In genomic region chr6:107778242-107778641, GRCh38 we compare ENCODE assay signal across 25 cellular contexts. TPM values are rescaled to one million over a fixed set of nuclear protein-coding genes. Genes with fewer than 3 reads are reported as not detected.
DNase-seq lines count a peak whose midpoint lies in the region; ATAC-seq, FAIRE-seq and TF ChIP-seq lines count a peak whose summit lies in the region.
"Had no signal": no experiment of that assay in that cellular context is flagged by ENCODE, and none has a peak within 500 bp of the region (broad histone marks: within the 10 kb centered on the region; RNA-seq: fewer than 3 reads in every experiment).

No MANE protein-coding gene starts in this region.

- H3K23ac ChIP-seq in IMR-90 (ENCODE audit: low read depth, low read length): no peak overlapping the region

- BruUV-seq in HepG2 (replicated peaks; lab: Mats Ljungman, UMichigan): no TSS peak
- no TSS peak for BruUV-seq in IMR-90 (replicated peaks; lab: Mats Ljungman, UMichigan)
- BruUV-seq in K562 (replicated peaks; lab: Mats Ljungman, UMichigan): no TSS peak

- no peak overlapping the region for H2BK120ac ChIP-seq in IMR-90 (ENCODE audit: low read depth, low read length)

- intact Hi-C loops in HepG2 (cut with micrococcal nuclease; ENCODE audit: unreplicated experiment): no loop called here
- intact Hi-C loops in right lobe of liver (cut with DNase I): no loop called here
- intact Hi-C loops in IMR-90 (cut with micrococcal nuclease): no loop called here
- intact Hi-C loops in K562 (cut with micrococcal nuclease): no loop called here

- no peak overlapping the region for H2BK5ac ChIP-seq in IMR-90 (ENCODE audit: low read depth, low read length, poor library complexity, severe bottlenecking)

- no peaks in the 10 kb centered on the region for H3F3A ChIP-seq in smooth muscle cell (ENCODE audit: low read depth)

- POLR2A ChIA-PET in HepG2 (lab: Yijun Ruan, JAX): no interaction called here
- POLR2A ChIA-PET in IMR-90 (lab: Charles Lee; ENCODE audit: unreplicated experiment): no interaction called here
- POLR2A ChIA-PET in K562 (lab: Yijun Ruan, JAX): interaction anchor here (1.4 kb wide), 1 partner anchor 8 kb away, joined by 4 read pairs; no protein-coding TSS in a partner anchor

- H4K91ac ChIP-seq in IMR-90 (ENCODE audit: insufficient read depth, low read depth, low read length): no peak overlapping the region

- TF ChIP-seq CTCF in HepG2 (CRISPR knock-in tag; IDR thresholded peaks at IDR 0.05): no peak
- TF ChIP-seq CTCF in right lobe of liver (IDR thresholded peaks at IDR 0.05): no peak
- TF ChIP-seq CTCF in IMR-90 (conservative IDR thresholded peaks at IDR 0.05; ENCODE audit: low read depth, low read length): no peak
- no peak for TF ChIP-seq CTCF in K562 (IDR thresholded peaks at IDR 0.05 in 2 of 3, conservative IDR thresholded peaks at IDR 0.05 in 1 of 3; ENCODE audit: insufficient read depth in 2 of 3, low read depth in 1 of 3, low read length in 3 of 3)
- TF ChIP-seq CTCF in GM13976 (IDR thresholded peaks at IDR 0.05; ENCODE audit: borderline replicate concordance, control extremely low read depth, extremely low read depth, insufficient read depth, missing control alignments): no peak
- TF ChIP-seq CTCF in smooth muscle cell (IDR thresholded peaks at IDR 0.05; ENCODE audit: borderline replicate concordance, insufficient read depth, poor library complexity, severe bottlenecking): no peak

- ATAC-seq in HepG2: no peak
- ATAC-seq in right lobe of liver: no peak
- ATAC-seq in IMR-90 (ENCODE audit: low read depth): no peak
- no peak for ATAC-seq in K562
- ATAC-seq: CD8-positive, alpha-beta T cell had no signal

- 62% methylated on average over 3 of the region's 3 CpGs for WGBS in HepG2 (ENCODE audit: low lambda C conversion rate)
- WGBS in right lobe of liver (ENCODE audit: insufficient coverage, low coverage, low lambda C conversion rate, missing lambda C conversion rate): 61% methylated on average over 3 of the region's 3 CpGs
- no CpG with 5 or more reads among the region's 3 CpGs for WGBS in IMR-90 (ENCODE audit: extremely low coverage in 2 of 2, insufficient read length in 1 of 2), 2 experiments
- 9% methylated on average over 3 of the region's 3 CpGs for WGBS in K562 (ENCODE audit: insufficient coverage, low coverage, missing lambda C conversion rate)
- 88% methylated on average over 3 of the region's 3 CpGs for WGBS in smooth muscle cell (ENCODE audit: low lambda C conversion rate)

- no peaks in the 10 kb centered on the region for H3K79me1 ChIP-seq in IMR-90 (ENCODE audit: low read depth in 1 of 2, low read length in 2 of 2)

- TF ChIP-seq EP300 in HepG2 (IDR thresholded peaks at IDR 0.05; ENCODE audit: low read depth in 2 of 2, low read length in 2 of 2): no peak
- no peak for TF ChIP-seq EP300 in HepG2 (CRISPR knock-in tag; IDR thresholded peaks at IDR 0.05; ENCODE audit: borderline replicate concordance)
- no peak for TF ChIP-seq EP300 in K562 (IDR thresholded peaks at IDR 0.05; ENCODE audit: low read length)

- H4K20me1 ChIP-seq in HepG2 (ENCODE audit: insufficient read depth, low read length): no peaks in the 10 kb centered on the region
- H4K20me1 ChIP-seq in IMR-90 (ENCODE audit: insufficient read depth, low read length): no peaks in the 10 kb centered on the region
- H4K20me1 ChIP-seq in K562 (replicated peaks; ENCODE audit: control insufficient read depth, insufficient read depth, low read length): no peaks in the 10 kb centered on the region
- no peaks in the 10 kb centered on the region for H4K20me1 ChIP-seq in smooth muscle cell (ENCODE audit: low read depth)
- H4K20me1 ChIP-seq: BLaER1 had no signal

- TF ChIP-seq POLR2A in HepG2 (IDR thresholded peaks at IDR 0.05; ENCODE audit: insufficient read depth in 1 of 2, low read depth in 2 of 2, low read length in 2 of 2) (no peak), right lobe of liver (IDR thresholded peaks at IDR 0.05) (no peak), IMR-90 (IDR thresholded peaks at IDR 0.05; ENCODE audit: low read depth, low read length) (no peak), K562 (conservative IDR thresholded peaks at IDR 0.05) (no peak)

- H2BK20ac ChIP-seq in IMR-90 (ENCODE audit: low read depth, low read length): no peak overlapping the region

- H2AFZ ChIP-seq in HepG2 (ENCODE audit: low read length): no peak overlapping the region
- H2AFZ ChIP-seq in IMR-90 (replicated peaks; ENCODE audit: low read length, poor library complexity): no peak overlapping the region
- H2AFZ ChIP-seq in K562 (ENCODE audit: low read depth, low read length): no peak overlapping the region
- no peak overlapping the region for H2AFZ ChIP-seq in smooth muscle cell (ENCODE audit: low read depth)

- no peak for DNase-seq in HepG2 (ENCODE audit: low spot score)
- DNase-seq in right lobe of liver: no peak
- no peak for DNase-seq in IMR-90
- DNase-seq in K562 (ENCODE audit: extremely low read depth in 1 of 4, low spot score in 3 of 4): no peak
- DNase-seq in GM13976 (ENCODE audit: low spot score): no peak
- DNase-seq in cerebellum (ENCODE audit: low spot score): no peak
- DNase-seq in smooth muscle cell (lab: John Stamatoyannopoulos, UW; ENCODE audit: unreplicated experiment): no peak
- DNase-seq: ACHN; BE2C; C1 segment of cervical spinal cord; Caco-2; Calu3; CD4-positive, CD25-positive, alpha-beta regulatory T cell; CD8-positive, alpha-beta T cell; DMS79 treated with DMSO at 0.1 percent for 48 hours; GF-D8 had no signal

- in situ Hi-C loops in HepG2 (cut with HindIII; ENCODE audit: extremely low pct_ligation_motif_present, low pct_unique_long_range_greater_than_20kb) (no loop called here), IMR-90 (cut with MboI; ENCODE audit: low sequenced_read_pairs) (no loop called here), K562 (cut with MboI) (no loop called here), GM13976 (cut with MboI; ENCODE audit: low sequenced_read_pairs, unreplicated experiment) (no loop called here)

- no peak overlapping the region for H3K9ac ChIP-seq in HepG2 (ENCODE audit: insufficient read depth, low read depth, low read length)
- no peak overlapping the region for H3K9ac ChIP-seq in IMR-90 (ENCODE audit: low read depth, low read length)
- H3K9ac ChIP-seq in K562 (ENCODE audit: insufficient read depth in 1 of 2, low read depth in 2 of 2, low read length in 2 of 2): no peak overlapping the region
- H3K9ac ChIP-seq in smooth muscle cell (ENCODE audit: low read depth): no peak overlapping the region
- H3K9ac ChIP-seq: BLaER1 had no signal

- H3K27me3 ChIP-seq in HepG2 (ENCODE audit: control insufficient read depth in 1 of 2, insufficient read depth in 2 of 2, low read length in 2 of 2) (peaks cover 0 to 11% of the 10 kb centered on the region in 2 experiments; a peak in 3 of 5 replicates), right lobe of liver (no peaks in the 10 kb centered on the region), IMR-90 (ENCODE audit: control insufficient read depth, insufficient read depth, low read length) (peaks cover 2% of the 10 kb centered on the region; the same call in 1 of the 2 replicates), K562 (ENCODE audit: control insufficient read depth in 2 of 2, insufficient read depth in 2 of 2, low read length in 2 of 2) (peaks cover 19 to 33% of the 10 kb centered on the region in 2 experiments), smooth muscle cell (ENCODE audit: low read depth) (no peaks in the 10 kb centered on the region)
- H3K27me3 ChIP-seq: BE2C, BLaER1 had no signal

- H3K4me1 ChIP-seq in HepG2 (ENCODE audit: insufficient read depth, low read length): no peaks in the 10 kb centered on the region
- no peaks in the 10 kb centered on the region for H3K4me1 ChIP-seq in right lobe of liver
- no peaks in the 10 kb centered on the region for H3K4me1 ChIP-seq in IMR-90 (ENCODE audit: control insufficient read depth, insufficient read depth, low read length)
- H3K4me1 ChIP-seq in K562 (replicated peaks in 1 of 2; ENCODE audit: control insufficient read depth in 2 of 2, insufficient read depth in 2 of 2, low read length in 2 of 2): no peaks in the 10 kb centered on the region
- H3K4me1 ChIP-seq in smooth muscle cell (ENCODE audit: low read depth): no peaks in the 10 kb centered on the region
- H3K4me1 ChIP-seq: BE2C, BLaER1, Caco-2 had no signal

- TF ChIP-seq RAD21 in HepG2 (CRISPR knock-in tag; IDR thresholded peaks at IDR 0.05): no peak
- no peak for TF ChIP-seq RAD21 in IMR-90 (IDR thresholded peaks at IDR 0.05; ENCODE audit: low read length)
- no peak for TF ChIP-seq RAD21 in K562 (CRISPR knock-in tag; conservative IDR thresholded peaks at IDR 0.05 in 1 of 2, IDR thresholded peaks at IDR 0.05 in 1 of 2)

- no peak overlapping the region for H3K4ac ChIP-seq in IMR-90 (ENCODE audit: low read depth, low read length)

- no peak overlapping the region for H4K8ac ChIP-seq in IMR-90 (ENCODE audit: low read depth in 2 of 2, low read length in 2 of 2)

- no peak overlapping the region for H3K56ac ChIP-seq in IMR-90 (ENCODE audit: extremely low read depth, insufficient read depth, low read length)

- H3K27ac ChIP-seq in HepG2 (ENCODE audit: extremely low read length, insufficient read depth, low read length) (no peak overlapping the region), right lobe of liver (no peak overlapping the region), IMR-90 (ENCODE audit: insufficient read depth, low read length) (no peak overlapping the region), K562 (ENCODE audit: extremely low read depth, low read depth, low read length) (no peak overlapping the region), smooth muscle cell (ENCODE audit: low read depth) (no peak overlapping the region)
- H3K27ac ChIP-seq: 22Rv1, BLaER1 had no signal

- FAIRE-seq in HepG2 (lab: Jason Lieb, UNC) (no peak), K562 (lab: Jason Lieb, UNC) (no peak)
- FAIRE-seq: D721Med, G401.6, GM12891, GM18507 had no signal

- H3K79me2 ChIP-seq in HepG2 (ENCODE audit: insufficient read depth, low read length): no peaks in the 10 kb centered on the region
- H3K79me2 ChIP-seq in K562 (ENCODE audit: control insufficient read depth, insufficient read depth, low read length): no peaks in the 10 kb centered on the region
- no peaks in the 10 kb centered on the region for H3K79me2 ChIP-seq in smooth muscle cell (ENCODE audit: low read depth)

- H3K4me2 ChIP-seq in HepG2 (ENCODE audit: low read depth, low read length) (no peak overlapping the region), IMR-90 (ENCODE audit: low read depth, low read length) (no peak overlapping the region), K562 (ENCODE audit: insufficient read depth, low read length) (no peak overlapping the region), smooth muscle cell (no peak overlapping the region)
- H3K4me2 ChIP-seq: BLaER1 had no signal

- no peak overlapping the region for H3K14ac ChIP-seq in IMR-90 (replicated peaks; ENCODE audit: low read depth, low read length)

- no peaks in the 10 kb centered on the region for H3K9me1 ChIP-seq in IMR-90 (ENCODE audit: insufficient read depth, low read length)
- no peaks in the 10 kb centered on the region for H3K9me1 ChIP-seq in K562 (ENCODE audit: control insufficient read depth, insufficient read depth, low read length)

- H4K5ac ChIP-seq in IMR-90 (ENCODE audit: low read depth, low read length): no peak overlapping the region

- H3K9me3 ChIP-seq in HepG2 (ENCODE audit: low read length): no peaks in the 10 kb centered on the region
- H3K9me3 ChIP-seq in right lobe of liver: no peaks in the 10 kb centered on the region
- H3K9me3 ChIP-seq in IMR-90 (ENCODE audit: control insufficient read depth, insufficient read depth, low read length): no peaks in the 10 kb centered on the region
- H3K9me3 ChIP-seq in K562 (replicated peaks; ENCODE audit: control insufficient read depth, insufficient read depth, low read depth, low read length): no peaks in the 10 kb centered on the region
- H3K9me3 ChIP-seq in smooth muscle cell (replicated peaks; ENCODE audit: low read depth): no peaks in the 10 kb centered on the region
- H3K9me3 ChIP-seq: BE2C, BLaER1, Caco-2 had no signal

- H3K4me3 ChIP-seq in HepG2 (replicated peaks in 1 of 3; ENCODE audit: insufficient read depth in 1 of 3, low read depth in 2 of 3, low read length in 3 of 3) (no peak overlapping the region), right lobe of liver (no peak overlapping the region), IMR-90 (ENCODE audit: insufficient read depth, low read depth, low read length) (no peak overlapping the region), K562 (no peak overlapping the region), smooth muscle cell (no peak overlapping the region)
- H3K4me3 ChIP-seq: BLaER1 had no signal

- no peaks in the 10 kb centered on the region for H3K36me3 ChIP-seq in HepG2 (replicated peaks in 1 of 2; ENCODE audit: control insufficient read depth in 1 of 2, insufficient read depth in 2 of 2, low read length in 2 of 2)
- no peaks in the 10 kb centered on the region for H3K36me3 ChIP-seq in right lobe of liver
- no peaks in the 10 kb centered on the region for H3K36me3 ChIP-seq in IMR-90 (ENCODE audit: control insufficient read depth, insufficient read depth, low read length)
- H3K36me3 ChIP-seq in K562 (ENCODE audit: control insufficient read depth, insufficient read depth, low read length): no peaks in the 10 kb centered on the region
- no peaks in the 10 kb centered on the region for H3K36me3 ChIP-seq in smooth muscle cell (ENCODE audit: low read depth)
- H3K36me3 ChIP-seq: BE2C, BLaER1 had no signal

- CTCF ChIA-PET in HepG2 (lab: Yijun Ruan, JAX; ENCODE audit: low intra/inter-chr PET ratio, low total read pairs): no interaction called here
- CTCF ChIA-PET in IMR-90 (lab: Yijun Ruan, JAX): no interaction called here
- CTCF ChIA-PET in K562 (lab: Yijun Ruan, JAX; ENCODE audit: low intra/inter-chr PET ratio): no interaction called here

- no peak overlapping the region for H2BK15ac ChIP-seq in IMR-90 (ENCODE audit: low read depth, low read length)

- dilution Hi-C loops in IMR-90 (cut with HindIII; ENCODE audit: low sequenced_read_pairs, unreplicated experiment): no loop called here

- H2AK5ac ChIP-seq in IMR-90 (ENCODE audit: low read depth, low read length): no peak overlapping the region

- no peak overlapping the region for H2AK9ac ChIP-seq in IMR-90 (replicated peaks; ENCODE audit: low read depth, low read length, poor library complexity)

- no peak overlapping the region for H3K18ac ChIP-seq in IMR-90 (ENCODE audit: low read depth, low read length)

RNA-seq across cellular contexts. Expression of gene SCML4, which starts 45.9 kb away (rescaled TPM):
- not detected in 2 replicates for total RNA-seq in HepG2 (2016; rRNA removed; fragmentation: Illumina TruSeq; extraction: Trizol)
- not detected in 2 replicates for total RNA-seq in HepG2 (2016; cell fraction: cytosol; rRNA removed; fragmentation: Illumina TruSeq; extraction: Trizol; ENCODE audit: low read depth)
- total RNA-seq in HepG2 (2016; cell fraction: insoluble cytoplasmic fraction; rRNA removed; fragmentation: Illumina TruSeq; extraction: Trizol): not detected in 2 replicates
- not detected in 2 replicates for total RNA-seq in HepG2 (2016; cell fraction: membrane; rRNA removed; fragmentation: Illumina TruSeq; extraction: Trizol)
- not detected in 2 replicates for total RNA-seq in HepG2 (2016; cell fraction: nucleus; rRNA removed; fragmentation: Illumina TruSeq; extraction: Trizol)
- 0.05 TPM in 1 of 2 replicates, not detected in the other for polyA plus RNA-seq in HepG2 (2011; rRNA removed)
- 0.04 TPM in 1 of 2 replicates, not detected in the other for polyA plus RNA-seq in HepG2 (2011; cell fraction: cytosol; rRNA removed)
- 0.05 and 0.11 TPM in 2 replicates for polyA plus RNA-seq in HepG2 (2011; cell fraction: nucleus; rRNA removed)
- 0.89 TPM in 1 of 2 replicates, not detected in the other for polyA plus RNA-seq in HepG2 (2012)
- polyA plus RNA-seq in HepG2 (2016; cell fraction: cytosol; fragmentation: Illumina TruSeq; extraction: Trizol; ENCODE audit: low read depth): not detected in 2 replicates
- not detected in 2 replicates for polyA plus RNA-seq in HepG2 (2016; cell fraction: insoluble cytoplasmic fraction; fragmentation: Illumina TruSeq; extraction: Trizol; ENCODE audit: low read depth)
- polyA plus RNA-seq in HepG2 (2016; cell fraction: membrane; fragmentation: Illumina TruSeq; extraction: Trizol; ENCODE audit: low read depth): not detected in 2 replicates
- polyA plus RNA-seq in HepG2 (2016; cell fraction: nucleus; fragmentation: Illumina TruSeq; extraction: Trizol; ENCODE audit: insufficient read depth, low read depth): not detected in 2 replicates
- polyA minus RNA-seq in HepG2 (2011; rRNA and poly(A)+ RNA removed; ENCODE audit: low replicate concordance): not detected in 2 replicates
- not detected in 2 replicates for polyA minus RNA-seq in HepG2 (2011; cell fraction: cytosol; rRNA and poly(A)+ RNA removed)
- polyA minus RNA-seq in HepG2 (2011; cell fraction: nucleus; rRNA and poly(A)+ RNA removed): 0.13 and 0.37 TPM in 2 replicates
- total RNA-seq in right lobe of liver: 1 to 10 TPM; 1.0 to 4.9 (median 1.5) TPM
- total RNA-seq in IMR-90 (2012; rRNA removed): not detected in 2 replicates
- polyA plus RNA-seq in IMR-90 (2012; rRNA removed): not detected in 2 replicates
- polyA plus RNA-seq in IMR-90 (2012; cell fraction: cytosol; rRNA removed): not detected in 2 replicates
- polyA plus RNA-seq in IMR-90 (2012; cell fraction: nucleus; rRNA removed; ENCODE audit: low replicate concordance): not detected in 2 replicates
- total RNA-seq in K562 (2011; cell fraction: chromatin; rRNA removed; ENCODE audit: low replicate concordance): not detected in 2 replicates
- not detected in 2 replicates for total RNA-seq in K562 (2011; cell fraction: nucleolus; rRNA removed)
- total RNA-seq in K562 (2011; cell fraction: nucleoplasm; rRNA removed): not detected in 2 replicates
- total RNA-seq in K562 (2014; rRNA removed): not detected in 2 replicates
- not detected in 2 replicates for total RNA-seq in K562 (2014; rRNA removed; fragmentation: Illumina TruSeq; extraction: Trizol)
- not detected in 2 replicates for total RNA-seq in K562 (2015; rRNA removed; fragmentation: Illumina TruSeq; extraction: Trizol)
- 0.04 and 0.16 TPM in 2 replicates for total RNA-seq in K562 (2021)
- not detected in 2 replicates for polyA plus RNA-seq in K562 (2011; rRNA removed)
- polyA plus RNA-seq in K562 (2011; cell fraction: cytosol; rRNA removed): not detected in 2 replicates
- not detected in 2 replicates for polyA plus RNA-seq in K562 (2011; cell fraction: nucleus; rRNA removed)
- not detected in 2 replicates for polyA plus RNA-seq in K562 (2012)
- polyA plus RNA-seq in K562 (2014; fragmentation: Illumina TruSeq; extraction: Trizol): not detected in 2 replicates
- polyA plus RNA-seq in K562 (2014; fragmentation: Nextera tagmentation; extraction: Ambion mirVana): not detected
- polyA plus RNA-seq in K562 (2014; rRNA removed): not detected in 2 replicates
- polyA minus RNA-seq in K562 (2011; rRNA and poly(A)+ RNA removed): not detected in 2 replicates
- not detected in 2 replicates for polyA minus RNA-seq in K562 (2011; cell fraction: cytosol; rRNA and poly(A)+ RNA removed)
- polyA minus RNA-seq in K562 (2011; cell fraction: nucleus; rRNA and poly(A)+ RNA removed): not detected in 2 replicates
- total RNA-seq in cerebellum: 0.73 TPM
- total RNA-seq in smooth muscle cell: not detected in 2 replicates
- not detected in 2 replicates for polyA plus RNA-seq in smooth muscle cell
- total RNA-seq: A172, A673, Calu3 had no signal
- polyA plus RNA-seq: AG04450 had no signal

Comparison
In these comparisons a context has a peak if more than half of its experiments do, and no peak if none do; other contexts are left out.
1. Of the 241 proteins assayed by ChIP-seq in both HepG2 and K562: peak only in HepG2: none; only in K562: MAFG; in both: MAFF and MAFK; in neither: 238.